In genomic region chr5:83095973-83096539, GRCh38 we compare ENCODE assay signal across 13 cellular contexts. TPM values are rescaled to one million over a fixed set of nuclear protein-coding genes. Genes with fewer than 3 reads are reported as not detected.
DNase-seq lines count a peak whose midpoint lies in the region; ATAC-seq and TF ChIP-seq lines count a peak whose summit lies in the region.
"Had no signal": no experiment of that assay in that cellular context is flagged by ENCODE, and none has a peak within 500 bp of the region (broad histone marks: within the 10 kb centered on the region; RNA-seq: fewer than 3 reads in every experiment).

No MANE protein-coding gene starts in this region.

- TF ChIP-seq CTCF in left ventricle myocardium inferior (IDR thresholded peaks at IDR 0.05; ENCODE audit: borderline replicate concordance) = no peak
- TF ChIP-seq CTCF in GM13977 (IDR thresholded peaks at IDR 0.05; ENCODE audit: extremely low read depth, insufficient read depth, missing control alignments) = no peak

- H3K36me3 ChIP-seq in left ventricle myocardium inferior = peaks cover 4% of the 10 kb centered on the region
- H3K36me3 ChIP-seq in adipocyte (ENCODE audit: control insufficient read depth, insufficient read depth, low read length, severe bottlenecking) = no peaks in the 10 kb centered on the region
- H3K36me3 ChIP-seq: upper lobe of left lung had no signal

- ATAC-seq in right cardiac atrium (peak; percentile 36 to 88), GM18867 (IDR thresholded peaks at IDR 0.05; ENCODE audit: unreplicated experiment) (no peak), HG03354 (IDR thresholded peaks at IDR 0.05; ENCODE audit: poor library complexity, severe bottlenecking, unreplicated experiment) (no peak)

- no peaks in the 10 kb centered on the region for H3K27me3 ChIP-seq in right cardiac atrium (ENCODE audit: control insufficient read depth, insufficient read depth)
- no peaks in the 10 kb centered on the region for H3K27me3 ChIP-seq in left ventricle myocardium inferior (ENCODE audit: low read depth)
- H3K27me3 ChIP-seq in adipocyte (replicated peaks; ENCODE audit: control insufficient read depth, insufficient read depth, low read length) = no peaks in the 10 kb centered on the region
- H3K27me3 ChIP-seq: upper lobe of left lung had no signal

- 87% methylated on average over 5 of the region's 5 CpGs for WGBS in right cardiac atrium

- H3K27ac ChIP-seq in right cardiac atrium (ENCODE audit: low read length) = no peak overlapping the region
- no peak overlapping the region for H3K27ac ChIP-seq in left ventricle myocardium inferior (replicated peaks)
- H3K27ac ChIP-seq: upper lobe of left lung had no signal

- DNase-seq in right cardiac atrium = peak in 1 of 3 donors; percentile 18
- no peak for DNase-seq in left ventricle myocardium inferior
- peak; percentile 78 for DNase-seq in adipocyte (ENCODE audit: low read depth)
- DNase-seq in iPS-NIHi7 (ENCODE audit: extremely low spot score) = peak; percentile 22
- no peak for DNase-seq in inferior parietal cortex (ENCODE audit: extremely low spot score)
- no peak for DNase-seq in GM13977 (ENCODE audit: low spot score)
- DNase-seq: activated naive CD4-positive, alpha-beta T cell treated with anti-CD3 and anti-CD28 coated beads, Interleukin-2, amount 50 U/mL, for 16 hours; naive B cell; NCI-H69; stimulated activated CD4-positive, alpha-beta T cell treated with anti-CD3 and anti-CD28 coated beads, Interleukin-4, amount 100 ng/mL, for 4 hours; upper lobe of left lung had no signal

- intact Hi-C loops in right cardiac atrium (cut with DNase I) = no loop called here
- intact Hi-C loops in left ventricle myocardium inferior (cut with micrococcal nuclease) = no loop called here

- H3K4me1 ChIP-seq in right cardiac atrium (ENCODE audit: control insufficient read depth, insufficient read depth, low read length) = peaks cover 6% of the 10 kb centered on the region
- H3K4me1 ChIP-seq in left ventricle myocardium inferior = peaks cover 33% of the 10 kb centered on the region
- peaks cover 31% of the 10 kb centered on the region for H3K4me1 ChIP-seq in adipocyte (ENCODE audit: control insufficient read depth, insufficient read depth, low read length)
- H3K4me1 ChIP-seq: upper lobe of left lung had no signal

- H3K4me3 ChIP-seq in right cardiac atrium (ENCODE audit: low read length) = no peak overlapping the region
- no peak overlapping the region for H3K4me3 ChIP-seq in left ventricle myocardium inferior
- no peak overlapping the region for H3K4me3 ChIP-seq in adipocyte (ENCODE audit: low read length)
- H3K4me3 ChIP-seq: upper lobe of left lung had no signal

- H3K9me3 ChIP-seq in right cardiac atrium (ENCODE audit: control insufficient read depth, low read length) (no peaks in the 10 kb centered on the region), left ventricle myocardium inferior (replicated peaks) (peaks cover 34% of the 10 kb centered on the region), adipocyte (ENCODE audit: control insufficient read depth, low read length) (peaks cover 14% of the 10 kb centered on the region)

- in situ Hi-C loops in GM13977 (cut with MboI; ENCODE audit: low pct_unique_long_range_greater_than_20kb, low sequenced_read_pairs, unreplicated experiment) = no loop called here

- no peak overlapping the region for H3K9ac ChIP-seq in adipocyte (ENCODE audit: low read length)

RNA-seq across cellular contexts. Expression of gene XRCC4, which starts 18.7 kb away (rescaled TPM):
- total RNA-seq in right cardiac atrium = 1 to 10 TPM; 7.1 to 8.6 (median 7.6) TPM
- polyA plus RNA-seq in right cardiac atrium = 7.5 TPM
- total RNA-seq in left ventricle myocardium inferior = 5.2 TPM

RNA-seq across cellular contexts. Expression of gene TMEM167A, which starts 18.9 kb away (rescaled TPM):
- total RNA-seq in right cardiac atrium (10 to 100 TPM; 52.8 to 78.0 (median 63.9) TPM), left ventricle myocardium inferior (49.1 TPM)
- polyA plus RNA-seq in right cardiac atrium = 27.9 TPM

Comparison
In these comparisons a context has a peak if more than half of its experiments do, and no peak if none do; other contexts are left out.
1. ATAC-seq: peak in right cardiac atrium (2 of 2); none in GM18867 (single experiment) and HG03354 (single experiment).
2. DNase-seq: peak in adipocyte (single experiment) and iPS-NIHi7 (single experiment); none in left ventricle myocardium inferior (single experiment), inferior parietal cortex (single experiment) and GM13977 (single experiment).